1 cellular context compared by ENCODE assay signal in the genomic region with DNA sequence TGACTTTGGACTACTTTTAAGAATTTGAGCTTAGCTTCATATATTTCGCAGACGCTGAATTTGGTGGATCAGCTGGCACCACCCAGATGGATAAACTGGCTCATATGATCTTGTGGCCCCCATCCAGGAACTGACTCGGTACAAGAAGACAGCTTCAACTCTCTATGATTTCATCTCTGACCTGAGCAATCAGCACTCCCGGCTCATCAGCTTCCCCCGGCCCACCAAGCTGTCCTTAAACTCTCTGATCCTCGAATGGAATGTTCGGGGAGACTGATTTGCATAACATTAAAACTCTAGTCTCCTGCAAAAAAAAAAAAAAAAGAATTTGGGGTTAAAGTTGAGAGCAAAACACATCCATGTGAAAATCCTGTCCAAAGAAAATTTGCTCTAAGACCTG.
TF ChIP-seq lines count a peak whose summit lies in the region.

No MANE protein-coding gene starts in this region.

TF ChIP-seq in GM23338, 12 proteins besides CTCF, POLR2A, EP300 and RAD21 (continued from another document):
- TF ChIP-seq, protein P1, sequence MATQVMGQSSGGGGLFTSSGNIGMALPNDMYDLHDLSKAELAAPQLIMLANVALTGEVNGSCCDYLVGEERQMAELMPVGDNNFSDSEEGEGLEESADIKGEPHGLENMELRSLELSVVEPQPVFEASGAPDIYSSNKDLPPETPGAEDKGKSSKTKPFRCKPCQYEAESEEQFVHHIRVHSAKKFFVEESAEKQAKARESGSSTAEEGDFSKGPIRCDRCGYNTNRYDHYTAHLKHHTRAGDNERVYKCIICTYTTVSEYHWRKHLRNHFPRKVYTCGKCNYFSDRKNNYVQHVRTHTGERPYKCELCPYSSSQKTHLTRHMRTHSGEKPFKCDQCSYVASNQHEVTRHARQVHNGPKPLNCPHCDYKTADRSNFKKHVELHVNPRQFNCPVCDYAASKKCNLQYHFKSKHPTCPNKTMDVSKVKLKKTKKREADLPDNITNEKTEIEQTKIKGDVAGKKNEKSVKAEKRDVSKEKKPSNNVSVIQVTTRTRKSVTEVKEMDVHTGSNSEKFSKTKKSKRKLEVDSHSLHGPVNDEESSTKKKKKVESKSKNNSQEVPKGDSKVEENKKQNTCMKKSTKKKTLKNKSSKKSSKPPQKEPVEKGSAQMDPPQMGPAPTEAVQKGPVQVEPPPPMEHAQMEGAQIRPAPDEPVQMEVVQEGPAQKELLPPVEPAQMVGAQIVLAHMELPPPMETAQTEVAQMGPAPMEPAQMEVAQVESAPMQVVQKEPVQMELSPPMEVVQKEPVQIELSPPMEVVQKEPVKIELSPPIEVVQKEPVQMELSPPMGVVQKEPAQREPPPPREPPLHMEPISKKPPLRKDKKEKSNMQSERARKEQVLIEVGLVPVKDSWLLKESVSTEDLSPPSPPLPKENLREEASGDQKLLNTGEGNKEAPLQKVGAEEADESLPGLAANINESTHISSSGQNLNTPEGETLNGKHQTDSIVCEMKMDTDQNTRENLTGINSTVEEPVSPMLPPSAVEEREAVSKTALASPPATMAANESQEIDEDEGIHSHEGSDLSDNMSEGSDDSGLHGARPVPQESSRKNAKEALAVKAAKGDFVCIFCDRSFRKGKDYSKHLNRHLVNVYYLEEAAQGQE (IDR thresholded peaks at IDR 0.05; ENCODE audit: unreplicated experiment) = no peak
- TF ChIP-seq, protein P2, sequence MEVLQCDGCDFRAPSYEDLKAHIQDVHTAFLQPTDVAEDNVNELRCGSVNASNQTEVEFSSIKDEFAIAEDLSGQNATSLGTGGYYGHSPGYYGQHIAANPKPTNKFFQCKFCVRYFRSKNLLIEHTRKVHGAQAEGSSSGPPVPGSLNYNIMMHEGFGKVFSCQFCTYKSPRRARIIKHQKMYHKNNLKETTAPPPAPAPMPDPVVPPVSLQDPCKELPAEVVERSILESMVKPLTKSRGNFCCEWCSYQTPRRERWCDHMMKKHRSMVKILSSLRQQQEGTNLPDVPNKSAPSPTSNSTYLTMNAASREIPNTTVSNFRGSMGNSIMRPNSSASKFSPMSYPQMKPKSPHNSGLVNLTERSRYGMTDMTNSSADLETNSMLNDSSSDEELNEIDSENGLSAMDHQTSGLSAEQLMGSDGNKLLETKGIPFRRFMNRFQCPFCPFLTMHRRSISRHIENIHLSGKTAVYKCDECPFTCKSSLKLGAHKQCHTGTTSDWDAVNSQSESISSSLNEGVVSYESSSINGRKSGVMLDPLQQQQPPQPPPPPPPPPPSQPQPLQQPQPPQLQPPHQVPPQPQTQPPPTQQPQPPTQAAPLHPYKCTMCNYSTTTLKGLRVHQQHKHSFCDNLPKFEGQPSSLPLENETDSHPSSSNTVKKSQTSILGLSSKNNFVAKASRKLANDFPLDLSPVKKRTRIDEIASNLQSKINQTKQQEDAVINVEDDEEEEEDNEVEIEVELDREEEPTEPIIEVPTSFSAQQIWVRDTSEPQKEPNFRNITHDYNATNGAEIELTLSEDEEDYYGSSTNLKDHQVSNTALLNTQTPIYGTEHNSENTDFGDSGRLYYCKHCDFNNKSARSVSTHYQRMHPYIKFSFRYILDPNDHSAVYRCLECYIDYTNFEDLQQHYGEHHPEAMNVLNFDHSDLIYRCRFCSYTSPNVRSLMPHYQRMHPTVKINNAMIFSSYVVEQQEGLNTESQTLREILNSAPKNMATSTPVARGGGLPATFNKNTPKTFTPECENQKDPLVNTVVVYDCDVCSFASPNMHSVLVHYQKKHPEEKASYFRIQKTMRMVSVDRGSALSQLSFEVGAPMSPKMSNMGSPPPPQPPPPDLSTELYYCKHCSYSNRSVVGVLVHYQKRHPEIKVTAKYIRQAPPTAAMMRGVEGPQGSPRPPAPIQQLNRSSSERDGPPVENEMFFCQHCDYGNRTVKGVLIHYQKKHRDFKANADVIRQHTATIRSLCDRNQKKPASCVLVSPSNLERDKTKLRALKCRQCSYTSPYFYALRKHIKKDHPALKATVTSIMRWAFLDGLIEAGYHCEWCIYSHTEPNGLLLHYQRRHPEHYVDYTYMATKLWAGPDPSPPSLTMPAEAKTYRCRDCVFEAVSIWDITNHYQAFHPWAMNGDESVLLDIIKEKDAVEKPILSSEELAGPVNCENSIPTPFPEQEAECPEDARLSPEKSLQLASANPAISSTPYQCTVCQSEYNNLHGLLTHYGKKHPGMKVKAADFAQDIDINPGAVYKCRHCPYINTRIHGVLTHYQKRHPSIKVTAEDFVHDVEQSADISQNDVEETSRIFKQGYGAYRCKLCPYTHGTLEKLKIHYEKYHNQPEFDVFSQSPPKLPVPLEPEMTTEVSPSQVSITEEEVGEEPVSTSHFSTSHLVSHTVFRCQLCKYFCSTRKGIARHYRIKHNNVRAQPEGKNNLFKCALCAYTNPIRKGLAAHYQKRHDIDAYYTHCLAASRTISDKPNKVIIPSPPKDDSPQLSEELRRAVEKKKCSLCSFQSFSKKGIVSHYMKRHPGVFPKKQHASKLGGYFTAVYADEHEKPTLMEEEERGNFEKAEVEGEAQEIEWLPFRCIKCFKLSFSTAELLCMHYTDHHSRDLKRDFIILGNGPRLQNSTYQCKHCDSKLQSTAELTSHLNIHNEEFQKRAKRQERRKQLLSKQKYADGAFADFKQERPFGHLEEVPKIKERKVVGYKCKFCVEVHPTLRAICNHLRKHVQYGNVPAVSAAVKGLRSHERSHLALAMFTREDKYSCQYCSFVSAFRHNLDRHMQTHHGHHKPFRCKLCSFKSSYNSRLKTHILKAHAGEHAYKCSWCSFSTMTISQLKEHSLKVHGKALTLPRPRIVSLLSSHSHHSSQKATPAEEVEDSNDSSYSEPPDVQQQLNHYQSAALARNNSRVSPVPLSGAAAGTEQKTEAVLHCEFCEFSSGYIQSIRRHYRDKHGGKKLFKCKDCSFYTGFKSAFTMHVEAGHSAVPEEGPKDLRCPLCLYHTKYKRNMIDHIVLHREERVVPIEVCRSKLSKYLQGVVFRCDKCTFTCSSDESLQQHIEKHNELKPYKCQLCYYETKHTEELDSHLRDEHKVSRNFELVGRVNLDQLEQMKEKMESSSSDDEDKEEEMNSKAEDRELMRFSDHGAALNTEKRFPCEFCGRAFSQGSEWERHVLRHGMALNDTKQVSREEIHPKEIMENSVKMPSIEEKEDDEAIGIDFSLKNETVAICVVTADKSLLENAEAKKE (CRISPR knock-in tag; IDR thresholded peaks at IDR 0.05) = no peak
- TF ChIP-seq ZNF331 (CRISPR knock-in tag; IDR thresholded peaks at IDR 0.05; ENCODE audit: low read depth) = no peak
